Comparison of ENCODE assay signal across 25 cellular contexts in the genomic region with DNA sequence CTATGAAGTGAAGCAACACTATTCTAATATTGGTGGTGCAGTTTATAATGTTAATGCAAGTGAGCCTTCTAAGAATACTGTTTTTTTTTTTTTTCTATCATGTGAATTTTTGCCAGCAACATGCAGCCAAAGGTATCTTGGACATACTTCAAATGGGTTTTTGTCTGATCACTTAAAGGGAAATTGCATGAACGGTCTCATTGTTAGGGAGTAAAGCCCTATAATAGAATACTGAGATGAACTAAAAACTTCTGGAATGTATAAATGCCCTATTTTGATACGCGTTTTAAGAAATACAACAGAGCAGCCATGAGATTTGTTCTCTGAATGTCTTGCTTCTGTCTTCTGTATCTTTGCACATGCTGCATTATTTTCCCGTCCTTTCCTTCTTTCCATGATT.
"Had no signal": no experiment of that assay in that cellular context is flagged by ENCODE, and none has a peak within 500 bp of the region (broad histone marks: within the 10 kb centered on the region; RNA-seq: fewer than 3 reads in every experiment).

No MANE protein-coding gene starts in this region.

- H3K9me3 Mint-ChIP-seq: naive thymus-derived CD8-positive, alpha-beta T cell; neural progenitor cell had no signal

- H3K27me3 Mint-ChIP-seq: naive B cell; naive thymus-derived CD8-positive, alpha-beta T cell; natural killer cell treated with Interleukin-12 subunit alpha and Interleukin-12 subunit beta and Interleukin-15 and Interleukin-18, amount 100 ng/mL, for 72 hours; progenitor cell of endocrine pancreas; stimulated activated naive B cell treated with anti-CD40 and anti-IgM and Interleukin-4, amounts not matched to agents 10 μg/mL and 1 μg/mL and 100 μg/mL, for 72 hours; stimulated activated naive CD8-positive, alpha-beta T cell treated with anti-CD3 and anti-CD28 coated beads, Interleukin-15, Interleukin-2, amounts not matched to agents 100 ng/mL and 50 ng/mL, for 24 hours had no signal

- H3K4me1 Mint-ChIP-seq: nephron progenitor cell, neural progenitor cell had no signal

- H3K27ac Mint-ChIP-seq: naive B cell; naive thymus-derived CD8-positive, alpha-beta T cell; nephron progenitor cell; neural progenitor cell; progenitor cell of endocrine pancreas; stimulated activated naive CD8-positive, alpha-beta T cell treated with anti-CD3 and anti-CD28 coated beads, Interleukin-15, Interleukin-2, amounts not matched to agents 100 ng/mL and 50 ng/mL, for 24 hours had no signal

- H3K36me3 Mint-ChIP-seq: naive B cell; naive thymus-derived CD8-positive, alpha-beta T cell; natural killer cell treated with Interleukin-12 subunit alpha and Interleukin-12 subunit beta and Interleukin-15 and Interleukin-18, amount 100 ng/mL, for 72 hours; neural progenitor cell had no signal

- H3K4me3 Mint-ChIP-seq: naive B cell; naive thymus-derived CD8-positive, alpha-beta T cell; natural killer cell treated with Interleukin-12 subunit alpha and Interleukin-12 subunit beta and Interleukin-15 and Interleukin-18, amount 100 ng/mL, for 72 hours; nephron progenitor cell; neural progenitor cell; stimulated activated naive B cell treated with anti-CD40 and anti-IgM and Interleukin-4, amounts not matched to agents 10 μg/mL and 1 μg/mL and 100 μg/mL, for 72 hours; stimulated activated naive CD8-positive, alpha-beta T cell treated with anti-CD3 and anti-CD28 coated beads, Interleukin-15, Interleukin-2, amounts not matched to agents 100 ng/mL and 50 ng/mL, for 24 hours had no signal

- DNase-seq: naive B cell; naive thymus-derived CD8-positive, alpha-beta T cell; nephron progenitor cell; occipital lobe; ovary; posterior cingulate gyrus; psoas muscle; right cardiac atrium; right lobe of liver; sigmoid colon; small intestine; stimulated activated CD4-positive, alpha-beta T cell treated with anti-CD3 and anti-CD28 coated beads, Interleukin-15, amount 100 ng/mL, for 24 hours; stimulated activated CD4-positive, alpha-beta T cell treated with anti-CD3 and anti-CD28 coated beads, Interleukin-2, amount 100 ng/mL, for 24 hours; stimulated activated CD4-positive, alpha-beta T cell treated with anti-CD3 and anti-CD28 coated beads, Interleukin-4, amount 100 ng/mL, for 1 hour; stimulated activated CD4-positive, alpha-beta T cell treated with anti-CD3 and anti-CD28 coated beads, Interleukin-4, amount 100 ng/mL, for 4 hours; stimulated activated CD8-positive, alpha-beta memory T cell treated with anti-CD3 and anti-CD28 coated beads, Interleukin-4, amount 100 ng/mL, for 48 hours; stimulated activated naive B cell treated with anti-CD40 and anti-IgM and Interleukin-4, amounts not matched to agents 10 μg/mL and 1 μg/mL and 100 μg/mL, for 72 hours; stimulated activated naive CD4-positive, alpha-beta T cell treated with Interleukin-2 at 50 U/mL for 16 hours; stomach; thyroid gland; upper lobe of left lung had no signal

- ATAC-seq: naive thymus-derived CD8-positive, alpha-beta T cell; natural killer cell treated with Interleukin-12 subunit alpha and Interleukin-12 subunit beta and Interleukin-15 and Interleukin-18, amount 100 ng/mL, for 72 hours; psoas muscle; right cardiac atrium; right lobe of liver; stimulated activated naive B cell treated with anti-CD40 and anti-IgM and Interleukin-4, amounts not matched to agents 10 μg/mL and 1 μg/mL and 100 μg/mL, for 72 hours had no signal
